ENCODE assay signal across 1 cellular context in genomic region chr10:63603709-63604445, GRCh38.
TF ChIP-seq lines count a peak whose summit lies in the region.

No MANE protein-coding gene starts in this region.

TF ChIP-seq in GM23338, 12 proteins besides CTCF, POLR2A, EP300 and RAD21 (continued from another document):
- TF ChIP-seq ZNF462 (CRISPR knock-in tag; IDR thresholded peaks at IDR 0.05) (no peak), STAT1 (IDR thresholded peaks at IDR 0.05; ENCODE audit: unreplicated experiment) (no peak), POLR2AphosphoS5 (IDR thresholded peaks at IDR 0.05; ENCODE audit: low read depth) (no peak), ZNF114 (CRISPR knock-in tag; IDR thresholded peaks at IDR 0.05) (no peak), CREB1 (CRISPR knock-in tag; IDR thresholded peaks at IDR 0.05; ENCODE audit: low read depth) (no peak), JUNB (IDR thresholded peaks at IDR 0.05; ENCODE audit: unreplicated experiment) (no peak), NANOG (IDR thresholded peaks at IDR 0.05; ENCODE audit: borderline replicate concordance) (no peak), EZH2phosphoT487 (IDR thresholded peaks at IDR 0.05; ENCODE audit: unreplicated experiment) (no peak)
